9 cellular contexts compared by ENCODE assay signal in the genomic region with DNA sequence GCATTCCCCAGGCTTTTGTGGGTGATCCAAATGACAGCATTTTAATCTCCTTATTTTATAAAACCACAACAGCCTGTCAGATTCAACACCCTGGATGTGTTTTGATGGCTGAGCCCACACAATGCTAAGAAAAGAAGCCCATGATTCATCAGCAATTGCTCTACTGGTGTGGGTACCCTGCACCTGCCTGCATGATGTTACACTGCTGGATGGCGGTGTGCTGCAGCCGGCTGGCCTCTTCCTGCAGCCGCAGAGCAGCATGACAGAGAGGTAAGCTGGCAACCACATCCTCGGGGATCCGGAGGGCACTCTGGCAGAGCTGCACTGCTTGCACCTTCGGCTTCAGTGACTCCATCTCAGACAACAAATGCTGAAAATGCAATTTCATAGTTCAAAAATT.
DNase-seq lines count a peak whose midpoint lies in the region; ATAC-seq, FAIRE-seq and TF ChIP-seq lines count a peak whose summit lies in the region.
"Had no signal": no experiment of that assay in that cellular context is flagged by ENCODE, and none has a peak within 500 bp of the region (broad histone marks: within the 10 kb centered on the region; RNA-seq: fewer than 3 reads in every experiment).

No MANE protein-coding gene starts in this region.

- DNase-seq in DND-41: peak; percentile 87
- DNase-seq in LHCN-M2 (ENCODE audit: low read depth): peak; percentile 83
- DNase-seq in activated T-cell treated with anti-CD3 and anti-CD28 coated beads, Interleukin-2, amount 50 U/mL, for 1 hour: peak; percentile 70
- peak; percentile 23 for DNase-seq in small intestine
- DNase-seq in neural progenitor cell (ENCODE audit: low spot score): no peak
- DNase-seq in Right ventricle myocardium inferior (ENCODE audit: missing footprints): no peak

- ATAC-seq in DND-41 (ENCODE audit: insufficient read depth, low read depth): peak; percentile 100
- ATAC-seq in HG03432 (IDR thresholded peaks at IDR 0.05; ENCODE audit: unreplicated experiment): no peak
- ATAC-seq in GM21381 (IDR thresholded peaks at IDR 0.05; ENCODE audit: unreplicated experiment): no peak
- no peak for ATAC-seq in Right ventricle myocardium inferior

- intact Hi-C loops in Right ventricle myocardium inferior (cut with DNase I): no loop called here

- WGBS in small intestine, 3 donors: 66 to 73% (median 68%) methylated on average over 6 of the region's 6 CpGs

- TF ChIP-seq CTCF in DND-41 (IDR thresholded peaks at IDR 0.05; ENCODE audit: borderline replicate concordance, extremely low read depth, low read length, poor library complexity, severe bottlenecking): peak; percentile 31
- no peak for TF ChIP-seq CTCF in neural progenitor cell (IDR thresholded peaks at IDR 0.05)

- no peaks in the 10 kb centered on the region for H3K9me3 ChIP-seq in DND-41 (ENCODE audit: insufficient read depth, low read length, severe bottlenecking)
- no peaks in the 10 kb centered on the region for H3K9me3 ChIP-seq in small intestine (ENCODE audit: control insufficient read depth, low read depth)
- H3K9me3 ChIP-seq in neural progenitor cell (ENCODE audit: low read depth): no peaks in the 10 kb centered on the region
- H3K9me3 ChIP-seq: SJCRH30 had no signal

- H3K4me3 ChIP-seq in DND-41 (ENCODE audit: low read depth in 1 of 2, low read length in 2 of 2): no peak overlapping the region
- no peak overlapping the region for H3K4me3 ChIP-seq in small intestine (ENCODE audit: low read depth in 1 of 2, low read length in 2 of 2)
- H3K4me3 ChIP-seq in neural progenitor cell: no peak overlapping the region
- H3K4me3 ChIP-seq: SJCRH30 had no signal

- FAIRE-seq in small intestine (lab: Jason Lieb, UNC): no peak

- H3K4me1 Mint-ChIP-seq in neural progenitor cell: no peaks in the 10 kb centered on the region

- no peaks in the 10 kb centered on the region for H3K9me3 Mint-ChIP-seq in neural progenitor cell

- H3K9ac ChIP-seq in DND-41 (ENCODE audit: low read depth, low read length) (no peak overlapping the region), neural progenitor cell (no peak overlapping the region)

- H3K27me3 ChIP-seq in DND-41 (ENCODE audit: insufficient read depth, low read length, poor library complexity): no peaks in the 10 kb centered on the region
- H3K27me3 ChIP-seq in small intestine (ENCODE audit: control insufficient read depth in 2 of 2, insufficient read depth in 2 of 2, low read length in 2 of 2): no peaks in the 10 kb centered on the region
- H3K27me3 ChIP-seq in neural progenitor cell: no peaks in the 10 kb centered on the region
- H3K27me3 ChIP-seq: SJCRH30 had no signal

- H3F3A ChIP-seq in neural progenitor cell (ENCODE audit: low read depth): no peaks in the 10 kb centered on the region

- H3K36me3 Mint-ChIP-seq in neural progenitor cell: peaks cover 6% of the 10 kb centered on the region

- H3K27ac ChIP-seq in DND-41 (ENCODE audit: low read length) (no peak overlapping the region), small intestine (ENCODE audit: low read depth in 1 of 2, low read length in 1 of 2) (no peak overlapping the region), neural progenitor cell (no peak overlapping the region)
- H3K27ac ChIP-seq: SJCRH30 had no signal

- no peaks in the 10 kb centered on the region for H3K79me2 ChIP-seq in DND-41 (ENCODE audit: insufficient read depth, low read length)
- H3K79me2 ChIP-seq in neural progenitor cell (ENCODE audit: low read depth): no peaks in the 10 kb centered on the region

- H3K4me2 ChIP-seq in DND-41 (ENCODE audit: insufficient read depth, low read length) (peak overlapping the region; percentile 45; the same call in 1 of the 2 replicates), neural progenitor cell (no peak overlapping the region)

- H3K36me3 ChIP-seq in DND-41 (ENCODE audit: insufficient read depth, low read length) (no peaks in the 10 kb centered on the region), small intestine (ENCODE audit: control insufficient read depth in 2 of 2, insufficient read depth in 2 of 2, low read length in 2 of 2) (no peaks in the 10 kb centered on the region), neural progenitor cell (no peaks in the 10 kb centered on the region)

- H3K27me3 Mint-ChIP-seq in neural progenitor cell (ENCODE audit: insufficient read depth, low read depth): no peaks in the 10 kb centered on the region

- H3K4me1 ChIP-seq in DND-41 (ENCODE audit: insufficient read depth, low read length) (peaks cover 23% of the 10 kb centered on the region), small intestine (ENCODE audit: control insufficient read depth in 2 of 2, insufficient read depth in 1 of 2, low read depth in 1 of 2, low read length in 1 of 2) (no peaks in the 10 kb centered on the region), neural progenitor cell (no peaks in the 10 kb centered on the region)

- no peaks in the 10 kb centered on the region for H4K20me1 ChIP-seq in DND-41 (ENCODE audit: insufficient read depth, low read length)
- no peaks in the 10 kb centered on the region for H4K20me1 ChIP-seq in neural progenitor cell (ENCODE audit: low read depth)

- no peak overlapping the region for H3K4me3 Mint-ChIP-seq in neural progenitor cell

- H3K27ac Mint-ChIP-seq in neural progenitor cell: no peak overlapping the region

- H2AFZ ChIP-seq in DND-41 (ENCODE audit: low read depth, low read length) (no peak overlapping the region), neural progenitor cell (replicated peaks) (no peak overlapping the region)

Comparison
In these comparisons a context has a peak if more than half of its experiments do, and no peak if none do; other contexts are left out.
1. DNase-seq: peak in DND-41 (single experiment), LHCN-M2 (single experiment), activated T-cell treated with anti-CD3 and anti-CD28 coated beads, Interleukin-2, amount 50 U/mL, for 1 hour (single experiment) and small intestine (single experiment); none in neural progenitor cell (single experiment) and Right ventricle myocardium inferior (single experiment).